Comparison of ENCODE assay signal across 1 cellular context in the genomic region with DNA sequence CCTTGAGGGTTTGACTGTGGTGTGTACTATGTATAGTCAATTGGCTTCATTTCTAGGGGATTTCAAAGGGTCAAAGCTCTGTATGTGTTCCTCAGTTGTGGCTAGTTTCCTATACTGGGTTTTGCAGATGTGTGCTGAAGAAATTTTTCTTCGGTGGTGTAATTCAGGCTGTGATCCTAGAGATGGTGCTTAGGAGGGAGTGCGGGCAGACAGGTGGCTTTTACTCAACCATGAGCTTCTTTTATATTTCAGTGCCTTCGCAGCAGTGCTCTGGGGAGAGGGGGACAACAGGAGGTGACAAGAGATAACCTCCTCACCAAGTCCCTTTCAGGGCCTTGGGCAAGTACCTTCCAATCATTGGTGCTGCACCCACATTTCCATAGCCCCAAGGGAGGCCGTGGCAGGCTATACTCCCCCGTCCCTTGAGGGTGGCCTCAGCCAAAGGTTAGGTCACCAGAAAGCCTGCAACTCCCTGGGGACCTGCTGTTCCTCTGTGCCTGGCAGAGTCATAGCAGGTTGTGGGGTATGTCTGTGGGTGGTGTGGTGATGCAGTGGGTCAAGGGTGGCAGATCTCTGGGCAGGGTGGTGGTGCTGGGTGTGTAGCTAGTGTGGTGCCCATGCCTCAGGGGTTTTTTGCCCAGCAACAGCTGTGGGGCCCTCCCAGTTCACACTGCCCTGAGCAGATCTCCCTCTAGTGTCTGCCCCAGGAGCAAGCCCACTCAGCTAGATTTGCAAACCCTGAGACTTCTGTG.
TF ChIP-seq lines count a peak whose summit lies in the region.

No MANE protein-coding gene starts in this region.

TF ChIP-seq in GM23338, 12 proteins besides CTCF, POLR2A, EP300 and RAD21 (continued from another document):
- TF ChIP-seq, protein P1, sequence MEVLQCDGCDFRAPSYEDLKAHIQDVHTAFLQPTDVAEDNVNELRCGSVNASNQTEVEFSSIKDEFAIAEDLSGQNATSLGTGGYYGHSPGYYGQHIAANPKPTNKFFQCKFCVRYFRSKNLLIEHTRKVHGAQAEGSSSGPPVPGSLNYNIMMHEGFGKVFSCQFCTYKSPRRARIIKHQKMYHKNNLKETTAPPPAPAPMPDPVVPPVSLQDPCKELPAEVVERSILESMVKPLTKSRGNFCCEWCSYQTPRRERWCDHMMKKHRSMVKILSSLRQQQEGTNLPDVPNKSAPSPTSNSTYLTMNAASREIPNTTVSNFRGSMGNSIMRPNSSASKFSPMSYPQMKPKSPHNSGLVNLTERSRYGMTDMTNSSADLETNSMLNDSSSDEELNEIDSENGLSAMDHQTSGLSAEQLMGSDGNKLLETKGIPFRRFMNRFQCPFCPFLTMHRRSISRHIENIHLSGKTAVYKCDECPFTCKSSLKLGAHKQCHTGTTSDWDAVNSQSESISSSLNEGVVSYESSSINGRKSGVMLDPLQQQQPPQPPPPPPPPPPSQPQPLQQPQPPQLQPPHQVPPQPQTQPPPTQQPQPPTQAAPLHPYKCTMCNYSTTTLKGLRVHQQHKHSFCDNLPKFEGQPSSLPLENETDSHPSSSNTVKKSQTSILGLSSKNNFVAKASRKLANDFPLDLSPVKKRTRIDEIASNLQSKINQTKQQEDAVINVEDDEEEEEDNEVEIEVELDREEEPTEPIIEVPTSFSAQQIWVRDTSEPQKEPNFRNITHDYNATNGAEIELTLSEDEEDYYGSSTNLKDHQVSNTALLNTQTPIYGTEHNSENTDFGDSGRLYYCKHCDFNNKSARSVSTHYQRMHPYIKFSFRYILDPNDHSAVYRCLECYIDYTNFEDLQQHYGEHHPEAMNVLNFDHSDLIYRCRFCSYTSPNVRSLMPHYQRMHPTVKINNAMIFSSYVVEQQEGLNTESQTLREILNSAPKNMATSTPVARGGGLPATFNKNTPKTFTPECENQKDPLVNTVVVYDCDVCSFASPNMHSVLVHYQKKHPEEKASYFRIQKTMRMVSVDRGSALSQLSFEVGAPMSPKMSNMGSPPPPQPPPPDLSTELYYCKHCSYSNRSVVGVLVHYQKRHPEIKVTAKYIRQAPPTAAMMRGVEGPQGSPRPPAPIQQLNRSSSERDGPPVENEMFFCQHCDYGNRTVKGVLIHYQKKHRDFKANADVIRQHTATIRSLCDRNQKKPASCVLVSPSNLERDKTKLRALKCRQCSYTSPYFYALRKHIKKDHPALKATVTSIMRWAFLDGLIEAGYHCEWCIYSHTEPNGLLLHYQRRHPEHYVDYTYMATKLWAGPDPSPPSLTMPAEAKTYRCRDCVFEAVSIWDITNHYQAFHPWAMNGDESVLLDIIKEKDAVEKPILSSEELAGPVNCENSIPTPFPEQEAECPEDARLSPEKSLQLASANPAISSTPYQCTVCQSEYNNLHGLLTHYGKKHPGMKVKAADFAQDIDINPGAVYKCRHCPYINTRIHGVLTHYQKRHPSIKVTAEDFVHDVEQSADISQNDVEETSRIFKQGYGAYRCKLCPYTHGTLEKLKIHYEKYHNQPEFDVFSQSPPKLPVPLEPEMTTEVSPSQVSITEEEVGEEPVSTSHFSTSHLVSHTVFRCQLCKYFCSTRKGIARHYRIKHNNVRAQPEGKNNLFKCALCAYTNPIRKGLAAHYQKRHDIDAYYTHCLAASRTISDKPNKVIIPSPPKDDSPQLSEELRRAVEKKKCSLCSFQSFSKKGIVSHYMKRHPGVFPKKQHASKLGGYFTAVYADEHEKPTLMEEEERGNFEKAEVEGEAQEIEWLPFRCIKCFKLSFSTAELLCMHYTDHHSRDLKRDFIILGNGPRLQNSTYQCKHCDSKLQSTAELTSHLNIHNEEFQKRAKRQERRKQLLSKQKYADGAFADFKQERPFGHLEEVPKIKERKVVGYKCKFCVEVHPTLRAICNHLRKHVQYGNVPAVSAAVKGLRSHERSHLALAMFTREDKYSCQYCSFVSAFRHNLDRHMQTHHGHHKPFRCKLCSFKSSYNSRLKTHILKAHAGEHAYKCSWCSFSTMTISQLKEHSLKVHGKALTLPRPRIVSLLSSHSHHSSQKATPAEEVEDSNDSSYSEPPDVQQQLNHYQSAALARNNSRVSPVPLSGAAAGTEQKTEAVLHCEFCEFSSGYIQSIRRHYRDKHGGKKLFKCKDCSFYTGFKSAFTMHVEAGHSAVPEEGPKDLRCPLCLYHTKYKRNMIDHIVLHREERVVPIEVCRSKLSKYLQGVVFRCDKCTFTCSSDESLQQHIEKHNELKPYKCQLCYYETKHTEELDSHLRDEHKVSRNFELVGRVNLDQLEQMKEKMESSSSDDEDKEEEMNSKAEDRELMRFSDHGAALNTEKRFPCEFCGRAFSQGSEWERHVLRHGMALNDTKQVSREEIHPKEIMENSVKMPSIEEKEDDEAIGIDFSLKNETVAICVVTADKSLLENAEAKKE (CRISPR knock-in tag; IDR thresholded peaks at IDR 0.05), result no peak
- TF ChIP-seq, protein P2, sequence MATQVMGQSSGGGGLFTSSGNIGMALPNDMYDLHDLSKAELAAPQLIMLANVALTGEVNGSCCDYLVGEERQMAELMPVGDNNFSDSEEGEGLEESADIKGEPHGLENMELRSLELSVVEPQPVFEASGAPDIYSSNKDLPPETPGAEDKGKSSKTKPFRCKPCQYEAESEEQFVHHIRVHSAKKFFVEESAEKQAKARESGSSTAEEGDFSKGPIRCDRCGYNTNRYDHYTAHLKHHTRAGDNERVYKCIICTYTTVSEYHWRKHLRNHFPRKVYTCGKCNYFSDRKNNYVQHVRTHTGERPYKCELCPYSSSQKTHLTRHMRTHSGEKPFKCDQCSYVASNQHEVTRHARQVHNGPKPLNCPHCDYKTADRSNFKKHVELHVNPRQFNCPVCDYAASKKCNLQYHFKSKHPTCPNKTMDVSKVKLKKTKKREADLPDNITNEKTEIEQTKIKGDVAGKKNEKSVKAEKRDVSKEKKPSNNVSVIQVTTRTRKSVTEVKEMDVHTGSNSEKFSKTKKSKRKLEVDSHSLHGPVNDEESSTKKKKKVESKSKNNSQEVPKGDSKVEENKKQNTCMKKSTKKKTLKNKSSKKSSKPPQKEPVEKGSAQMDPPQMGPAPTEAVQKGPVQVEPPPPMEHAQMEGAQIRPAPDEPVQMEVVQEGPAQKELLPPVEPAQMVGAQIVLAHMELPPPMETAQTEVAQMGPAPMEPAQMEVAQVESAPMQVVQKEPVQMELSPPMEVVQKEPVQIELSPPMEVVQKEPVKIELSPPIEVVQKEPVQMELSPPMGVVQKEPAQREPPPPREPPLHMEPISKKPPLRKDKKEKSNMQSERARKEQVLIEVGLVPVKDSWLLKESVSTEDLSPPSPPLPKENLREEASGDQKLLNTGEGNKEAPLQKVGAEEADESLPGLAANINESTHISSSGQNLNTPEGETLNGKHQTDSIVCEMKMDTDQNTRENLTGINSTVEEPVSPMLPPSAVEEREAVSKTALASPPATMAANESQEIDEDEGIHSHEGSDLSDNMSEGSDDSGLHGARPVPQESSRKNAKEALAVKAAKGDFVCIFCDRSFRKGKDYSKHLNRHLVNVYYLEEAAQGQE (IDR thresholded peaks at IDR 0.05; ENCODE audit: unreplicated experiment), result no peak
- no peak for TF ChIP-seq JUNB (IDR thresholded peaks at IDR 0.05; ENCODE audit: unreplicated experiment)
